1 cellular context compared by ENCODE assay signal in the genomic region with DNA sequence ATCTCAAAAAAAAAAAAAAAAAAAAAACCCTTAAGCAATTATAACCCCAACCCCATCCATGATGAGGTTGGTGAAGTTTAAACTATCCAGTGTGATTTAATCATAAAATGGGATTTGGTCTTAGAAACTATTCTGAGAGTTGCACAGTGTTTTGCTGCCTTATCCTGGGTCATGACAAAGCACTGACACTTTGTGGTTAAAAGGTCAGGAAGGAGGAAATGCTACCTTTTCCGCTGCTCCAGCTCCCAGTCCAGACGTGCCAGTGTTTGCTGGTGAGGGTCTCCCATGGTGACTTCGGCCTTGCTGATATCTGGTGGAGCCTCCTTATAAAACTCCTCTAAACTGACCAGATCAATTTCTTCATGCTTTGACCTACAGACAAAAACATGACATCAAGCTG.
TF ChIP-seq lines count a peak whose summit lies in the region.

No MANE protein-coding gene starts in this region.

TF ChIP-seq in K562, 482 proteins besides CTCF, POLR2A, EP300 and RAD21:
- no peak for TF ChIP-seq SMAD3 (CRISPR knock-in tag; conservative IDR thresholded peaks at IDR 0.05)
- peak; percentile 47; the same call in 1 of the 2 replicates for TF ChIP-seq NFE2 (IDR thresholded peaks at IDR 0.05; ENCODE audit: low read depth)
- TF ChIP-seq, protein P1, sequence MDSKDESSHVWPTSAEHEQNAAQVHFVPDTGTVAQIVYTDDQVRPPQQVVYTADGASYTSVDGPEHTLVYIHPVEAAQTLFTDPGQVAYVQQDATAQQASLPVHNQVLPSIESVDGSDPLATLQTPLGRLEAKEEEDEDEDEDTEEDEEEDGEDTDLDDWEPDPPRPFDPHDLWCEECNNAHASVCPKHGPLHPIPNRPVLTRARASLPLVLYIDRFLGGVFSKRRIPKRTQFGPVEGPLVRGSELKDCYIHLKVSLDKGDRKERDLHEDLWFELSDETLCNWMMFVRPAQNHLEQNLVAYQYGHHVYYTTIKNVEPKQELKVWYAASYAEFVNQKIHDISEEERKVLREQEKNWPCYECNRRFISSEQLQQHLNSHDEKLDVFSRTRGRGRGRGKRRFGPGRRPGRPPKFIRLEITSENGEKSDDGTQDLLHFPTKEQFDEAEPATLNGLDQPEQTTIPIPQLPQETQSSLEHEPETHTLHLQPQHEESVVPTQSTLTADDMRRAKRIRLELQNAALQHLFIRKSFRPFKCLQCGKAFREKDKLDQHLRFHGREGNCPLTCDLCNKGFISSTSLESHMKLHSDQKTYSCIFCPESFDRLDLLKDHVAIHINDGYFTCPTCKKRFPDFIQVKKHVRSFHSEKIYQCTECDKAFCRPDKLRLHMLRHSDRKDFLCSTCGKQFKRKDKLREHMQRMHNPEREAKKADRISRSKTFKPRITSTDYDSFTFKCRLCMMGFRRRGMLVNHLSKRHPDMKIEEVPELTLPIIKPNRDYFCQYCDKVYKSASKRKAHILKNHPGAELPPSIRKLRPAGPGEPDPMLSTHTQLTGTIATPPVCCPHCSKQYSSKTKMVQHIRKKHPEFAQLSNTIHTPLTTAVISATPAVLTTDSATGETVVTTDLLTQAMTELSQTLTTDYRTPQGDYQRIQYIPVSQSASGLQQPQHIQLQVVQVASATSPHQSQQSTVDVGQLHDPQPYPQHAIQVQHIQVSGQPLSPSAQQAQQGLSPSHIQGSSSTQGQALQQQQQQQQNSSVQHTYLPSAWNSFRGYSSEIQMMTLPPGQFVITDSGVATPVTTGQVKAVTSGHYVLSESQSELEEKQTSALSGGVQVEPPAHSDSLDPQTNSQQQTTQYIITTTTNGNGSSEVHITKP (IDR thresholded peaks at IDR 0.05; ENCODE audit: partially characterized antibody) = no peak
- no peak for TF ChIP-seq MTA2 (IDR thresholded peaks at IDR 0.05; ENCODE audit: low read depth)
- TF ChIP-seq RBM39 (optimal IDR thresholded peaks at IDR 0.05; ENCODE audit: low read depth, low read length) = no peak
